ENCODE assay signal across 28 cellular contexts in the genomic region with DNA sequence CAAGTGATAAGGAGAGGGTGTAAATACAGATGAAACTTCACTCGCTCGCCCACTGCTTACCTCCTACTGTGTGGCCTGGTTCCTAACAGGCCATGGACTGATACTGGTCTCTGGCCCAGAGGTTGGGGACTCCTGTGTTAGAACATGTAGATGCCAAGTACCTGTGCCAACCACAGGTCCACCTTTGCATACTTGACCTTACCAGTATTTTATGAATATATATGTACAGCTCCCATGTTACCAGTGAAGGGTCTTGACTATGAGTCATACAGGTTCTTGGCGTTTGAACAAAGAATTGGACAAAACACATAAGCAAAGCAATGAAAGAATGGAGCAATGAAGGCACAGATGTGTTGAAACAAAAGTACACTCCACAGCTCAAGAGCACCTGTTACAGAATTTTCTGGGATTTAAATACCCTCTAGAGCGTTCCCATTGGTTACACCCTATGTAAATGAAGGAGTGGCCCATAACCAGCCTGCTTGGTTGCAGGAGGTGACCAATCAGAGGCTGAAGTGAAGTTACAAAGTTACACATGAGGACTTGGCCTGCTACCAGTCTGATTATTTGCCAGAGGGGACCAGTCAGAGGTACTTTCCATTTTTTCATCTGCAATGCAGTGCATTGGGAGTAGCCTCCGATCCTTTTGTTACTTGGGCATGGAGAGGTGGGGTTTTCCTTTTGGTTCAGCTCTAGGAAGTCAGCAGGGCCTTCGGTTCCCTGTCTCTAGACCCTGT. TPM values are rescaled to one million over a fixed set of nuclear protein-coding genes. Genes with fewer than 3 reads are reported as not detected.
DNase-seq lines count a peak whose midpoint lies in the region; ATAC-seq, FAIRE-seq and TF ChIP-seq lines count a peak whose summit lies in the region.
"Had no signal": no experiment of that assay in that cellular context is flagged by ENCODE, and none has a peak within 500 bp of the region (broad histone marks: within the 10 kb centered on the region; RNA-seq: fewer than 3 reads in every experiment).

No MANE protein-coding gene starts in this region.

- H3K4me1 ChIP-seq in Karpas-422 (ENCODE audit: low read length) (peaks cover 16% of the 10 kb centered on the region), K562 (replicated peaks in 1 of 2; ENCODE audit: control insufficient read depth in 2 of 2, insufficient read depth in 2 of 2, low read length in 2 of 2) (peaks cover 9 to 16% of the 10 kb centered on the region in 2 experiments; a peak in 4 of 5 replicates), hepatocyte (ENCODE audit: insufficient read depth) (peaks cover 9% of the 10 kb centered on the region)

- no peak for TF ChIP-seq POLR2A in K562 (conservative IDR thresholded peaks at IDR 0.05)

- CTCF ChIA-PET in K562 (lab: Yijun Ruan, JAX; ENCODE audit: low intra/inter-chr PET ratio), result no interaction called here

- TF ChIP-seq CTCF in K562 (IDR thresholded peaks at IDR 0.05 in 2 of 3, conservative IDR thresholded peaks at IDR 0.05 in 1 of 3; ENCODE audit: insufficient read depth in 2 of 3, low read depth in 1 of 3, low read length in 3 of 3) (no peak), neural crest cell (conservative IDR thresholded peaks at IDR 0.05) (no peak), hepatocyte (IDR thresholded peaks at IDR 0.05; ENCODE audit: poor library complexity) (no peak)

- no peak for TF ChIP-seq EP300 in K562 (IDR thresholded peaks at IDR 0.05; ENCODE audit: low read length)

- no peaks in the 10 kb centered on the region for H3K9me1 ChIP-seq in K562 (ENCODE audit: control insufficient read depth, insufficient read depth, low read length)

- H3K27me3 ChIP-seq in Karpas-422 (ENCODE audit: low read length), result no peaks in the 10 kb centered on the region
- H3K27me3 ChIP-seq in K562 (ENCODE audit: control insufficient read depth in 2 of 2, insufficient read depth in 2 of 2, low read length in 2 of 2), result no peaks in the 10 kb centered on the region
- no peaks in the 10 kb centered on the region for H3K27me3 ChIP-seq in hepatocyte
- H3K27me3 ChIP-seq: heart right ventricle, sigmoid colon, tibial artery had no signal

- WGBS in K562 (ENCODE audit: insufficient coverage, low coverage, missing lambda C conversion rate), result 40% methylated on average over 5 of the region's 6 CpGs
- WGBS in hepatocyte (ENCODE audit: low lambda C conversion rate, missing lambda C conversion rate), result 89% methylated on average over 6 of the region's 6 CpGs

- no peak for TF ChIP-seq RAD21 in K562 (CRISPR knock-in tag; conservative IDR thresholded peaks at IDR 0.05 in 1 of 2, IDR thresholded peaks at IDR 0.05 in 1 of 2)

- H3K9me2 ChIP-seq in Karpas-422 (replicated peaks; ENCODE audit: insufficient read depth, low read length) (no peaks in the 10 kb centered on the region), hepatocyte (replicated peaks; ENCODE audit: insufficient read depth) (no peaks in the 10 kb centered on the region)

- H3K27me3 Mint-ChIP-seq in neural crest cell (ENCODE audit: low read depth), result peaks cover 3% of the 10 kb centered on the region
- H3K27me3 Mint-ChIP-seq: activated CD4-positive, alpha-beta T cell treated with anti-CD3 and anti-CD28 coated beads, Interleukin-2, amount 10 ng/mL, durations not matched to agents 7 days and 5 days; stimulated activated naive CD8-positive, alpha-beta T cell treated with anti-CD3 and anti-CD28 coated beads, Interleukin-15, amount 100 ng/mL, for 72 hours had no signal

- no peak overlapping the region for H3K4me3 ChIP-seq in Karpas-422 (ENCODE audit: low read length)
- H3K4me3 ChIP-seq in K562, result no peak overlapping the region
- H3K4me3 ChIP-seq in hepatocyte, result no peak overlapping the region
- H3K4me3 ChIP-seq: heart right ventricle, left ventricle myocardium inferior, sigmoid colon, tibial artery had no signal

- POLR2A ChIA-PET in K562 (lab: Yijun Ruan, JAX), result interaction anchor here (0.6 to 1.4 kb wide), 3 partner anchors 12 to 714 kb away, joined by 3 to 4 read pairs (median 3); no protein-coding TSS in a partner anchor

- H3K27ac Mint-ChIP-seq in neural crest cell (ENCODE audit: unreplicated experiment), result no peak overlapping the region
- H3K27ac Mint-ChIP-seq: activated CD4-positive, alpha-beta T cell treated with anti-CD3 and anti-CD28 coated beads, Interleukin-2, amount 10 ng/mL, durations not matched to agents 7 days and 5 days; nephron progenitor cell; T-helper 2 cell treated with Interferon-gamma antibody and Interleukin-4, amounts not matched to agents 5 μg/mL and 100 μg/mL, for 36 hours had no signal

- peaks cover 11% of the 10 kb centered on the region; the same call in 1 of the 2 replicates for H3K36me3 ChIP-seq in Karpas-422 (ENCODE audit: insufficient read depth, low read length)
- peaks cover 21% of the 10 kb centered on the region for H3K36me3 ChIP-seq in K562 (ENCODE audit: control insufficient read depth, insufficient read depth, low read length)
- no peaks in the 10 kb centered on the region for H3K36me3 ChIP-seq in hepatocyte (replicated peaks; ENCODE audit: insufficient read depth, low read depth)
- H3K36me3 ChIP-seq: tibial artery had no signal

- FAIRE-seq in K562 (lab: Jason Lieb, UNC), result no peak

- no peaks in the 10 kb centered on the region for H3K36me3 Mint-ChIP-seq in neural crest cell (ENCODE audit: low read depth)

- DNase-seq in DMS 273 (lab: John Stamatoyannopoulos, UW; ENCODE audit: unreplicated experiment) (peak; percentile 29), DMS 273 treated with DMSO at 0.1 percent for 48 hours (lab: John Stamatoyannopoulos, UW) (no peak), Karpas-422 (peak; percentile 36), K562 (ENCODE audit: extremely low read depth in 1 of 4, low spot score in 3 of 4) (peak in 2 of 4 experiments; percentile 8 to 27), neural crest cell (ENCODE audit: low read depth, low spot score) (no peak), Kasumi-1 (lab: John Stamatoyannopoulos, UW) (no peak), hepatocyte (ENCODE audit: low spot score) (no peak)
- DNase-seq in stimulated activated CD4-positive, alpha-beta T cell treated with anti-CD3 and anti-CD28 coated beads, Interleukin-2, amount 100 ng/mL, for 48 hours, result no peak
- DNase-seq: activated CD4-positive, alpha-beta T cell treated with anti-CD3 and anti-CD28 coated beads, Interleukin-2, amount 10 ng/mL, durations not matched to agents 7 days and 5 days; activated CD8-positive, alpha-beta memory T cell treated with anti-CD3 and anti-CD28 coated beads, Interleukin-2, amount 50 U/mL, for 4 hours; AML-193; Caco-2; cerebellar nuclear complex; EL; HCEC 1CT; heart right ventricle; left ventricle myocardium inferior; NCI-H1417 treated with DMSO at 0.1 percent for 48 hours; NCI-H2081 treated with DMSO at 0.1 percent for 48 hours; NCI-H345; NCI-H82; nephron progenitor cell; sigmoid colon; stimulated activated naive CD8-positive, alpha-beta T cell treated with anti-CD3 and anti-CD28 coated beads, Interleukin-15, amount 100 ng/mL, for 72 hours; tibial artery had no signal

- H3K4me2 ChIP-seq in Karpas-422 (ENCODE audit: low read depth, low read length, poor library complexity, severe bottlenecking), result no peak overlapping the region
- peak overlapping the region; percentile 29; the same call in 1 of the 2 replicates for H3K4me2 ChIP-seq in K562 (ENCODE audit: insufficient read depth, low read length)
- no peak overlapping the region for H3K4me2 ChIP-seq in hepatocyte

- H3K9me3 ChIP-seq in Karpas-422 (ENCODE audit: low read length) (no peaks in the 10 kb centered on the region), K562 (replicated peaks; ENCODE audit: control insufficient read depth, insufficient read depth, low read depth, low read length) (no peaks in the 10 kb centered on the region), hepatocyte (ENCODE audit: low read depth) (no peaks in the 10 kb centered on the region)
- H3K9me3 ChIP-seq: Caco-2, heart right ventricle, left ventricle myocardium inferior, sigmoid colon, tibial artery had no signal

- H3K9me3 Mint-ChIP-seq in neural crest cell, result no peaks in the 10 kb centered on the region
- H3K9me3 Mint-ChIP-seq: activated CD4-positive, alpha-beta T cell treated with anti-CD3 and anti-CD28 coated beads, Interleukin-2, amount 10 ng/mL, durations not matched to agents 7 days and 5 days; stimulated activated naive CD8-positive, alpha-beta T cell treated with anti-CD3 and anti-CD28 coated beads, Interleukin-15, amount 100 ng/mL, for 72 hours; T-helper 2 cell treated with Interferon-gamma antibody and Interleukin-4, amounts not matched to agents 5 μg/mL and 100 μg/mL, for 36 hours had no signal

- H3K9ac ChIP-seq in Karpas-422 (ENCODE audit: low read length) (no peak overlapping the region), K562 (ENCODE audit: insufficient read depth in 1 of 2, low read depth in 2 of 2, low read length in 2 of 2) (no peak overlapping the region)

- in situ Hi-C loops in K562 (cut with MboI), result no loop called here

- intact Hi-C loops in K562 (cut with micrococcal nuclease), result loop anchor here (10.0 kb wide), 1 partner anchor 68 kb away; a partner anchor contains a TSS

- peaks cover 20% of the 10 kb centered on the region for H3K4me1 Mint-ChIP-seq in neural crest cell

- peak; percentile 8 for ATAC-seq in K562
- ATAC-seq: heart right ventricle; SK-N-SH treated with all-trans-retinoic acid at 6 μM for 48 hours; stimulated activated naive CD8-positive, alpha-beta T cell treated with anti-CD3 and anti-CD28 coated beads, Interleukin-15, amount 100 ng/mL, for 72 hours had no signal

- no TSS peak for BruUV-seq in K562 (replicated peaks; lab: Mats Ljungman, UMichigan)

- H2AFZ ChIP-seq in Karpas-422 (ENCODE audit: low read length) (no peak overlapping the region; the same call in 1 of the 2 replicates), K562 (ENCODE audit: low read depth, low read length) (peak overlapping the region; percentile 78), hepatocyte (no peak overlapping the region)

- peak overlapping the region; percentile 8 for H3K4me3 Mint-ChIP-seq in neural crest cell
- H3K4me3 Mint-ChIP-seq: activated CD4-positive, alpha-beta T cell treated with anti-CD3 and anti-CD28 coated beads, Interleukin-2, amount 10 ng/mL, durations not matched to agents 7 days and 5 days; nephron progenitor cell; stimulated activated naive CD8-positive, alpha-beta T cell treated with anti-CD3 and anti-CD28 coated beads, Interleukin-15, amount 100 ng/mL, for 72 hours; T-helper 2 cell treated with Interferon-gamma antibody and Interleukin-4, amounts not matched to agents 5 μg/mL and 100 μg/mL, for 36 hours had no signal

- H3K79me2 ChIP-seq in Karpas-422 (ENCODE audit: low read length) (peaks cover 33% of the 10 kb centered on the region), K562 (ENCODE audit: control insufficient read depth, insufficient read depth, low read length) (peaks cover 34% of the 10 kb centered on the region), hepatocyte (peaks cover 29% of the 10 kb centered on the region)

- H4K20me1 ChIP-seq in Karpas-422 (ENCODE audit: insufficient read depth, low read depth, low read length), result no peaks in the 10 kb centered on the region
- no peaks in the 10 kb centered on the region; the same call in 1 of the 2 replicates for H4K20me1 ChIP-seq in K562 (replicated peaks; ENCODE audit: control insufficient read depth, insufficient read depth, low read length)
- no peaks in the 10 kb centered on the region for H4K20me1 ChIP-seq in hepatocyte (ENCODE audit: insufficient read depth, poor library complexity, severe bottlenecking)

- no peak overlapping the region for H3K27ac ChIP-seq in Karpas-422 (ENCODE audit: low read length)
- peak overlapping the region; percentile 41 for H3K27ac ChIP-seq in K562 (ENCODE audit: extremely low read depth, low read depth, low read length)
- no peak overlapping the region for H3K27ac ChIP-seq in hepatocyte
- H3K27ac ChIP-seq: 22Rv1, heart right ventricle, left ventricle myocardium inferior, sigmoid colon, tibial artery had no signal

RNA-seq across cellular contexts. Expression of a gene that starts 1.7 kb away (rescaled TPM):
- 61.1 and 74.1 TPM in 2 replicates for total RNA-seq in Karpas-422 (2014; rRNA removed; shearing (Covaris generic); ENCODE audit: low replicate concordance)
- total RNA-seq in K562 (2011; cell fraction: chromatin; rRNA removed; ENCODE audit: low replicate concordance), result 45.4 and 126 TPM in 2 replicates
- 31.7 and 37.6 TPM in 2 replicates for total RNA-seq in K562 (2011; cell fraction: nucleolus; rRNA removed)
- total RNA-seq in K562 (2011; cell fraction: nucleoplasm; rRNA removed), result 67.2 and 108 TPM in 2 replicates
- total RNA-seq in K562 (2014; rRNA removed) (70.0 and 81.6 TPM in 2 replicates), K562 (2014; rRNA removed; fragmentation: Illumina TruSeq; extraction: Trizol) (85.2 and 92.0 TPM in 2 replicates), K562 (2015; rRNA removed; fragmentation: Illumina TruSeq; extraction: Trizol) (75.1 and 78.3 TPM in 2 replicates), K562 (2021) (79.0 and 86.7 TPM in 2 replicates), neural crest cell (33.9 and 34.5 TPM in 2 replicates), hepatocyte (60.0 and 64.9 TPM in 2 replicates)
- polyA plus RNA-seq in K562 (2011; rRNA removed) (33.1 and 54.9 TPM in 2 replicates), K562 (2014; fragmentation: Illumina TruSeq; extraction: Trizol) (64.8 and 68.5 TPM in 2 replicates), K562 (2014; fragmentation: Nextera tagmentation; extraction: Ambion mirVana) (10 to 100 TPM; 38.9 to 49.9 TPM), K562 (2014; rRNA removed) (52.8 and 68.7 TPM in 2 replicates), hepatocyte (26.9 and 28.0 TPM in 2 replicates)
- polyA plus RNA-seq in K562 (2011; cell fraction: cytosol; rRNA removed), result 13.9 and 15.4 TPM in 2 replicates
- polyA plus RNA-seq in K562 (2011; cell fraction: nucleus; rRNA removed), result 39.9 and 48.2 TPM in 2 replicates
- polyA plus RNA-seq in K562 (2012), result 24.3 and 41.2 TPM in 2 replicates
- polyA minus RNA-seq in K562 (2011; rRNA and poly(A)+ RNA removed), result 118 and 146 TPM in 2 replicates
- polyA minus RNA-seq in K562 (2011; cell fraction: cytosol; rRNA and poly(A)+ RNA removed), result 23.9 and 41.8 TPM in 2 replicates
- polyA minus RNA-seq in K562 (2011; cell fraction: nucleus; rRNA and poly(A)+ RNA removed), result 52.4 and 86.2 TPM in 2 replicates

RNA-seq across cellular contexts. Expression of a gene that starts 29.8 kb away (rescaled TPM):
- total RNA-seq in Karpas-422 (2014; rRNA removed; shearing (Covaris generic); ENCODE audit: low replicate concordance), result 7.8 and 12.1 TPM in 2 replicates
- not detected in 2 replicates for total RNA-seq in K562 (2011; cell fraction: chromatin; rRNA removed; ENCODE audit: low replicate concordance)
- not detected in 2 replicates for total RNA-seq in K562 (2011; cell fraction: nucleolus; rRNA removed)
- total RNA-seq in K562 (2011; cell fraction: nucleoplasm; rRNA removed), result not detected in 2 replicates
- total RNA-seq in K562 (2014; rRNA removed) (not detected in 2 replicates), K562 (2014; rRNA removed; fragmentation: Illumina TruSeq; extraction: Trizol) (not detected in 2 replicates), K562 (2015; rRNA removed; fragmentation: Illumina TruSeq; extraction: Trizol) (not detected in 2 replicates), K562 (2021) (0.13 and 0.34 TPM in 2 replicates), neural crest cell (8.0 and 8.2 TPM in 2 replicates), hepatocyte (19.6 and 26.6 TPM in 2 replicates)
- polyA plus RNA-seq in K562 (2011; rRNA removed) (not detected in 2 replicates), K562 (2014; fragmentation: Illumina TruSeq; extraction: Trizol) (not detected in 2 replicates), K562 (2014; fragmentation: Nextera tagmentation; extraction: Ambion mirVana) (under 1 TPM in 1 of 2 experiments, not detected in 1; 0.08 TPM), K562 (2014; rRNA removed) (not detected in 2 replicates), hepatocyte (21.3 and 24.8 TPM in 2 replicates)
- polyA plus RNA-seq in K562 (2011; cell fraction: cytosol; rRNA removed), result not detected in 2 replicates
- polyA plus RNA-seq in K562 (2011; cell fraction: nucleus; rRNA removed), result not detected in 2 replicates
- not detected in 2 replicates for polyA plus RNA-seq in K562 (2012)
- polyA minus RNA-seq in K562 (2011; rRNA and poly(A)+ RNA removed), result not detected in 2 replicates
- polyA minus RNA-seq in K562 (2011; cell fraction: cytosol; rRNA and poly(A)+ RNA removed), result not detected in 2 replicates
- polyA minus RNA-seq in K562 (2011; cell fraction: nucleus; rRNA and poly(A)+ RNA removed), result not detected in 2 replicates
- total RNA-seq: Caco-2 had no signal

Comparison
In these comparisons a context has a peak if more than half of its experiments do, and no peak if none do; other contexts are left out.
1. DNase-seq: peak in DMS 273 (single experiment) and Karpas-422 (single experiment); none in DMS 273 treated with DMSO at 0.1 percent for 48 hours (single experiment), neural crest cell (single experiment), Kasumi-1 (0 of 2), hepatocyte (single experiment) and stimulated activated CD4-positive, alpha-beta T cell treated with anti-CD3 and anti-CD28 coated beads, Interleukin-2, amount 100 ng/mL, for 48 hours (0 of 2).